ENCODE assay signal across 8 cellular contexts in the genomic region with DNA sequence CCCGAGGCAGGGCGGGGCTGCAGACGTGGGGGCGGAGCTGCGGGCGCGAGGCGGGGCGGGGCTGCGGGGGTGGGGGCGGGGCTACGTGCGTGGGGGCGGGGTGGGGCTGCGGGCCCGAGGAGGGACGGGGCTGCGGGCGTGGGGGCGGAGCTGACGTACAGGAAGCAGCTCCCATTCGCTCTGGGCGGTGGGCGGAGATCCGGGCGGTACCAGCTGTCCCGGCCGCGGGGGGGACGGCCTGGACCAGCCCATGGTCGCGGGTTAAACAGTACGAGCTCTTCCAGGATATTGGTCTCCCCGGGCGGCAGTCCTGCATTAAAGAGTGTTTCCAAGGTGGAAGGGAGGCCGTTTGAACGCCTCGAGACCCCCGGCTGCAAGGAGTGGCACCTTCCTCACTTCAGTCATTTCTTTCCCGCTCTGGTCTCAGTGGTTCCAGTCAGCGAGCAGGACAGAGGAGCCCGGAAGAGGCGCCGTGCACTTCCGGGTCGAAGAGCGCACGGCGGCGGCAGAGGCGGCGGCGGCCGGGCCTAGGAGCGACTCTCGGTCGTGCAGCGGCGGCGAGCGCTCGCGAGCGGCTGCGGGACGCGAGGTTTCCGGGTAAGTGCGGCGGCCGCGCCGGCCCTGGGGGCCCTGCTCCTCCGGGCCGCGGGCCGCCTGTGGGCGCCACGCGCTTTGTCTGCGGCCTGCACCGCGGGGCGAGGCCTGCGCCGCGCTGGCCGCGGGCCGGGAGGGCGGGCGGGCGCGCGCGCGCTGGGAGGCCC. TPM values are rescaled to one million over a fixed set of nuclear protein-coding genes. Genes with fewer than 3 reads are reported as not detected.
DNase-seq lines count a peak whose midpoint lies in the region; ATAC-seq and TF ChIP-seq lines count a peak whose summit lies in the region.

A gene with protein sequence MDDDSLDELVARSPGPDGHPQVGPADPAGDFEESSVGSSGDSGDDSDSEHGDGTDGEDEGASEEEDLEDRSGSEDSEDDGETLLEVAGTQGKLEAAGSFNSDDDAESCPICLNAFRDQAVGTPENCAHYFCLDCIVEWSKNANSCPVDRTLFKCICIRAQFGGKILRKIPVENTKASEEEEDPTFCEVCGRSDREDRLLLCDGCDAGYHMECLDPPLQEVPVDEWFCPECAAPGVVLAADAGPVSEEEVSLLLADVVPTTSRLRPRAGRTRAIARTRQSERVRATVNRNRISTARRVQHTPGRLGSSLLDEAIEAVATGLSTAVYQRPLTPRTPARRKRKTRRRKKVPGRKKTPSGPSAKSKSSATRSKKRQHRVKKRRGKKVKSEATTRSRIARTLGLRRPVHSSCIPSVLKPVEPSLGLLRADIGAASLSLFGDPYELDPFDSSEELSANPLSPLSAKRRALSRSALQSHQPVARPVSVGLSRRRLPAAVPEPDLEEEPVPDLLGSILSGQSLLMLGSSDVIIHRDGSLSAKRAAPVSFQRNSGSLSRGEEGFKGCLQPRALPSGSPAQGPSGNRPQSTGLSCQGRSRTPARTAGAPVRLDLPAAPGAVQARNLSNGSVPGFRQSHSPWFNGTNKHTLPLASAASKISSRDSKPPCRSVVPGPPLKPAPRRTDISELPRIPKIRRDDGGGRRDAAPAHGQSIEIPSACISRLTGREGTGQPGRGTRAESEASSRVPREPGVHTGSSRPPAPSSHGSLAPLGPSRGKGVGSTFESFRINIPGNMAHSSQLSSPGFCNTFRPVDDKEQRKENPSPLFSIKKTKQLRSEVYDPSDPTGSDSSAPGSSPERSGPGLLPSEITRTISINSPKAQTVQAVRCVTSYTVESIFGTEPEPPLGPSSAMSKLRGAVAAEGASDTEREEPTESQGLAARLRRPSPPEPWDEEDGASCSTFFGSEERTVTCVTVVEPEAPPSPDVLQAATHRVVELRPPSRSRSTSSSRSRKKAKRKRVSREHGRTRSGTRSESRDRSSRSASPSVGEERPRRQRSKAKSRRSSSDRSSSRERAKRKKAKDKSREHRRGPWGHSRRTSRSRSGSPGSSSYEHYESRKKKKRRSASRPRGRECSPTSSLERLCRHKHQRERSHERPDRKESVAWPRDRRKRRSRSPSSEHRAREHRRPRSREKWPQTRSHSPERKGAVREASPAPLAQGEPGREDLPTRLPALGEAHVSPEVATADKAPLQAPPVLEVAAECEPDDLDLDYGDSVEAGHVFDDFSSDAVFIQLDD (N-terminal part only) (plus strand): TSS at position 475 of the 761 bp plus-strand sequence. CDS start 5,043 bp downstream, outside the sequence.

- TF ChIP-seq CTCF in BE2C (IDR thresholded peaks at IDR 0.05; ENCODE audit: low read depth, low read length): no peak
- TF ChIP-seq CTCF in choroid plexus epithelial cell (conservative IDR thresholded peaks at IDR 0.05; ENCODE audit: low read depth, low read length): no peak

- DNase-seq in BE2C (peak; percentile 91), GM19240 (ENCODE audit: insufficient read length, low spot score) (peak; percentile 100), NCI-H524 treated with DMSO at 0.1 percent for 48 hours (lab: John Stamatoyannopoulos, UW) (peak; percentile 71), choroid plexus epithelial cell (ENCODE audit: low read depth) (peak; percentile 97)
- DNase-seq in activated CD4-positive, alpha-beta T cell treated with anti-CD3 and anti-CD28 coated beads for 4 hours: peak; percentile 96 to 99
- peak; percentile 87 to 94 (median 91) for DNase-seq in stimulated activated CD4-positive, alpha-beta T cell treated with anti-CD3 and anti-CD28 coated beads, Interleukin-1b, Interleukin-23, amount 100 ng/mL, for 24 hours (ENCODE audit: low read depth in 4 of 4, low spot score in 1 of 4)

- peak; percentile 73 for ATAC-seq in HG03457 (IDR thresholded peaks at IDR 0.05; ENCODE audit: unreplicated experiment)

- H3K36me3 ChIP-seq in BE2C: no peaks in the 10 kb centered on the region

- no peaks in the 10 kb centered on the region for H3K4me1 ChIP-seq in BE2C

- H3K4me3 ChIP-seq in BE2C (ENCODE audit: low read depth, low read length): peak within 1 kb of the TSS; percentile 86
- H3K4me3 ChIP-seq in choroid plexus epithelial cell (ENCODE audit: low read depth, low read length): peak within 1 kb of the TSS; percentile 93

- peak within 1 kb of the TSS; percentile 98 for H3K27ac ChIP-seq in layer of hippocampus (ENCODE audit: low read depth, low read length)

- H3K27me3 ChIP-seq in BE2C (no peaks in the 10 kb centered on the region; the same call in 1 of the 2 replicates), layer of hippocampus (ENCODE audit: control insufficient read depth, insufficient read depth, low read length) (no peaks in the 10 kb centered on the region)

- H3K9me3 ChIP-seq in BE2C: no peaks in the 10 kb centered on the region

RNA-seq across cellular contexts. Expression of the gene that starts here (rescaled TPM):
- polyA plus RNA-seq in BE2C (2012; ENCODE audit: insufficient read depth, insufficient read length, low read depth): 36.2 TPM

Comparison
In these comparisons a context has a peak if more than half of its experiments do, and no peak if none do; other contexts are left out.
1. Peak in every context shown above with its lines: DNase-seq, ATAC-seq, H3K4me3 ChIP-seq and H3K27ac ChIP-seq.